In genomic region chr7:75698358-75698757, GRCh38 we compare ENCODE assay signal across 18 cellular contexts. TPM values are rescaled to one million over a fixed set of nuclear protein-coding genes. Genes with fewer than 3 reads are reported as not detected.
DNase-seq lines count a peak whose midpoint lies in the region; ATAC-seq, FAIRE-seq and TF ChIP-seq lines count a peak whose summit lies in the region.
"Had no signal": no experiment of that assay in that cellular context is flagged by ENCODE, and none has a peak within 500 bp of the region (broad histone marks: within the 10 kb centered on the region; RNA-seq: fewer than 3 reads in every experiment).

No MANE protein-coding gene starts in this region.

- H3K9ac ChIP-seq in HepG2 (ENCODE audit: insufficient read depth, low read depth, low read length) = no peak overlapping the region
- no peak overlapping the region for H3K9ac ChIP-seq in K562 (ENCODE audit: insufficient read depth in 1 of 2, low read depth in 2 of 2, low read length in 2 of 2)

- POLR2A ChIA-PET in HepG2 (lab: Yijun Ruan, JAX) (no interaction called here), K562 (lab: Yijun Ruan, JAX) (interaction anchor here (0.7 kb wide), 1 partner anchor 20 kb away, joined by 3 read pairs; no protein-coding TSS in a partner anchor), HEK293T (lab: Yijun Ruan, JAX) (no interaction called here)

- TF ChIP-seq EP300 in HepG2 (IDR thresholded peaks at IDR 0.05; ENCODE audit: low read depth in 2 of 2, low read length in 2 of 2) = no peak
- no peak for TF ChIP-seq EP300 in HepG2 (CRISPR knock-in tag; IDR thresholded peaks at IDR 0.05; ENCODE audit: borderline replicate concordance)
- no peak for TF ChIP-seq EP300 in K562 (IDR thresholded peaks at IDR 0.05; ENCODE audit: low read length)

- H3K4me2 ChIP-seq in HepG2 (ENCODE audit: low read depth, low read length) = no peak overlapping the region
- no peak overlapping the region for H3K4me2 ChIP-seq in K562 (ENCODE audit: insufficient read depth, low read length)
- H3K4me2 ChIP-seq: GM23338 had no signal

- H3K4me3 ChIP-seq in HepG2 (replicated peaks in 1 of 3; ENCODE audit: insufficient read depth in 1 of 3, low read depth in 2 of 3, low read length in 3 of 3) = no peak overlapping the region
- H3K4me3 ChIP-seq in right lobe of liver = no peak overlapping the region
- H3K4me3 ChIP-seq in K562 = no peak overlapping the region
- H3K4me3 ChIP-seq in upper lobe of right lung = no peak overlapping the region
- H3K4me3 ChIP-seq in psoas muscle = no peak overlapping the region
- H3K4me3 ChIP-seq: GM23338 had no signal

- no peak for TF ChIP-seq POLR2A in HepG2 (IDR thresholded peaks at IDR 0.05; ENCODE audit: insufficient read depth in 1 of 2, low read depth in 2 of 2, low read length in 2 of 2)
- no peak for TF ChIP-seq POLR2A in right lobe of liver (IDR thresholded peaks at IDR 0.05)
- TF ChIP-seq POLR2A in K562 (conservative IDR thresholded peaks at IDR 0.05) = no peak

- BruUV-seq in HepG2 (replicated peaks; lab: Mats Ljungman, UMichigan) = no TSS peak
- BruUV-seq in K562 (replicated peaks; lab: Mats Ljungman, UMichigan) = no TSS peak

- H3K9me3 ChIP-seq in HepG2 (ENCODE audit: low read length) = no peaks in the 10 kb centered on the region
- H3K9me3 ChIP-seq in right lobe of liver = no peaks in the 10 kb centered on the region
- no peaks in the 10 kb centered on the region for H3K9me3 ChIP-seq in K562 (replicated peaks; ENCODE audit: control insufficient read depth, insufficient read depth, low read depth, low read length)
- H3K9me3 ChIP-seq in upper lobe of right lung = no peaks in the 10 kb centered on the region
- no peaks in the 10 kb centered on the region for H3K9me3 ChIP-seq in psoas muscle

- FAIRE-seq in HepG2 (lab: Jason Lieb, UNC) (no peak), K562 (lab: Jason Lieb, UNC) (no peak)
- FAIRE-seq: GM18507, HTR-8/SVneo had no signal

- CTCF ChIA-PET in HepG2 (lab: Yijun Ruan, JAX; ENCODE audit: low intra/inter-chr PET ratio, low total read pairs) = no interaction called here
- CTCF ChIA-PET in K562 (lab: Yijun Ruan, JAX; ENCODE audit: low intra/inter-chr PET ratio) = no interaction called here
- CTCF ChIA-PET in HEK293T (lab: Yijun Ruan, JAX) = no interaction called here

- TF ChIP-seq RAD21 in HepG2 (CRISPR knock-in tag; IDR thresholded peaks at IDR 0.05) (no peak), K562 (CRISPR knock-in tag; conservative IDR thresholded peaks at IDR 0.05 in 1 of 2, IDR thresholded peaks at IDR 0.05 in 1 of 2) (no peak)

- no peak for DNase-seq in HepG2 (ENCODE audit: low spot score)
- no peak for DNase-seq in right lobe of liver
- peak; percentile 30 for DNase-seq in NAMALWA (ENCODE audit: low spot score)
- no peak for DNase-seq in K562 (ENCODE audit: extremely low read depth in 1 of 4, low spot score in 3 of 4)
- DNase-seq in upper lobe of right lung = peak; percentile 3
- no peak for DNase-seq in HEK293T (ENCODE audit: extremely low spot score)
- DNase-seq in psoas muscle = no peak
- no peak for DNase-seq in LoVo (ENCODE audit: low spot score)
- DNase-seq: ACHN; C1 segment of cervical spinal cord; CD4-positive, alpha-beta T cell; DND-41; GF-D8; H9; HFFc6 had no signal

- H3K9me1 ChIP-seq in K562 (ENCODE audit: control insufficient read depth, insufficient read depth, low read length) = no peaks in the 10 kb centered on the region

- peaks cover 6% of the 10 kb centered on the region; the same call in 1 of the 2 replicates for H3K4me1 ChIP-seq in HepG2 (ENCODE audit: insufficient read depth, low read length)
- no peaks in the 10 kb centered on the region for H3K4me1 ChIP-seq in right lobe of liver
- H3K4me1 ChIP-seq in K562 (replicated peaks in 1 of 2; ENCODE audit: control insufficient read depth in 2 of 2, insufficient read depth in 2 of 2, low read length in 2 of 2) = peaks cover 5 to 9% of the 10 kb centered on the region in 2 experiments; a peak in 4 of 5 replicates
- no peaks in the 10 kb centered on the region for H3K4me1 ChIP-seq in upper lobe of right lung
- H3K4me1 ChIP-seq in psoas muscle = no peaks in the 10 kb centered on the region

- H3K36me3 ChIP-seq in HepG2 (replicated peaks in 1 of 2; ENCODE audit: control insufficient read depth in 1 of 2, insufficient read depth in 2 of 2, low read length in 2 of 2) (no peaks in the 10 kb centered on the region), right lobe of liver (no peaks in the 10 kb centered on the region), K562 (ENCODE audit: control insufficient read depth, insufficient read depth, low read length) (no peaks in the 10 kb centered on the region), upper lobe of right lung (no peaks in the 10 kb centered on the region), psoas muscle (ENCODE audit: insufficient read depth in 1 of 2, low read depth in 1 of 2) (no peaks in the 10 kb centered on the region)

- TF ChIP-seq CTCF in HepG2 (CRISPR knock-in tag; IDR thresholded peaks at IDR 0.05) = no peak
- TF ChIP-seq CTCF in right lobe of liver (IDR thresholded peaks at IDR 0.05) = no peak
- TF ChIP-seq CTCF in K562 (IDR thresholded peaks at IDR 0.05 in 2 of 3, conservative IDR thresholded peaks at IDR 0.05 in 1 of 3; ENCODE audit: insufficient read depth in 2 of 3, low read depth in 1 of 3, low read length in 3 of 3) = no peak
- no peak for TF ChIP-seq CTCF in upper lobe of right lung (IDR thresholded peaks at IDR 0.05)
- TF ChIP-seq CTCF in psoas muscle (IDR thresholded peaks at IDR 0.05) = no peak

- no peak overlapping the region for H2AFZ ChIP-seq in HepG2 (ENCODE audit: low read length)
- no peak overlapping the region for H2AFZ ChIP-seq in K562 (ENCODE audit: low read depth, low read length)
- H2AFZ ChIP-seq: GM23338 had no signal

- H4K20me1 ChIP-seq in HepG2 (ENCODE audit: insufficient read depth, low read length) (no peaks in the 10 kb centered on the region), K562 (replicated peaks; ENCODE audit: control insufficient read depth, insufficient read depth, low read length) (no peaks in the 10 kb centered on the region)

- ATAC-seq in HepG2 (no peak), right lobe of liver (no peak), K562 (no peak), upper lobe of right lung (no peak), psoas muscle (no peak)
- ATAC-seq: GM23338 had no signal

- H3K79me2 ChIP-seq in HepG2 (ENCODE audit: insufficient read depth, low read length) = no peaks in the 10 kb centered on the region
- no peaks in the 10 kb centered on the region for H3K79me2 ChIP-seq in K562 (ENCODE audit: control insufficient read depth, insufficient read depth, low read length)

- H3K27me3 ChIP-seq in HepG2 (ENCODE audit: control insufficient read depth in 1 of 2, insufficient read depth in 2 of 2, low read length in 2 of 2) (no peaks in the 10 kb centered on the region), right lobe of liver (no peaks in the 10 kb centered on the region), K562 (ENCODE audit: control insufficient read depth in 2 of 2, insufficient read depth in 2 of 2, low read length in 2 of 2) (no peaks in the 10 kb centered on the region), upper lobe of right lung (no peaks in the 10 kb centered on the region), psoas muscle (ENCODE audit: insufficient read depth in 3 of 3, low read length in 2 of 3) (no peaks in the 10 kb centered on the region)

- H3K27ac ChIP-seq in HepG2 (ENCODE audit: extremely low read length, insufficient read depth, low read length) (no peak overlapping the region), right lobe of liver (no peak overlapping the region), K562 (ENCODE audit: extremely low read depth, low read depth, low read length) (no peak overlapping the region), upper lobe of right lung (no peak overlapping the region), psoas muscle (no peak overlapping the region)

- in situ Hi-C loops in HepG2 (cut with HindIII; ENCODE audit: extremely low pct_ligation_motif_present, low pct_unique_long_range_greater_than_20kb) (no loop called here), K562 (cut with MboI) (no loop called here)

- intact Hi-C loops in HepG2 (cut with micrococcal nuclease; ENCODE audit: unreplicated experiment) (no loop called here), right lobe of liver (cut with DNase I) (no loop called here), K562 (cut with micrococcal nuclease) (no loop called here), upper lobe of right lung (cut with DNase I) (no loop called here), psoas muscle (cut with DNase I) (no loop called here)

RNA-seq across cellular contexts. Expression of gene HIP1, which starts 40.4 kb away (rescaled TPM):
- 4.5 and 8.6 TPM in 2 replicates for total RNA-seq in HepG2 (2016; rRNA removed; fragmentation: Illumina TruSeq; extraction: Trizol)
- 1.3 TPM in 2 replicates for total RNA-seq in HepG2 (2016; cell fraction: cytosol; rRNA removed; fragmentation: Illumina TruSeq; extraction: Trizol; ENCODE audit: low read depth)
- total RNA-seq in HepG2 (2016; cell fraction: insoluble cytoplasmic fraction; rRNA removed; fragmentation: Illumina TruSeq; extraction: Trizol) = 4.2 and 4.3 TPM in 2 replicates
- 1.5 and 2.5 TPM in 2 replicates for total RNA-seq in HepG2 (2016; cell fraction: membrane; rRNA removed; fragmentation: Illumina TruSeq; extraction: Trizol)
- 4.3 and 7.1 TPM in 2 replicates for total RNA-seq in HepG2 (2016; cell fraction: nucleus; rRNA removed; fragmentation: Illumina TruSeq; extraction: Trizol)
- polyA plus RNA-seq in HepG2 (2011; rRNA removed) = 6.2 TPM in 2 replicates
- polyA plus RNA-seq in HepG2 (2011; cell fraction: cytosol; rRNA removed) = 4.0 and 5.3 TPM in 2 replicates
- polyA plus RNA-seq in HepG2 (2011; cell fraction: nucleus; rRNA removed) = 5.9 and 7.6 TPM in 2 replicates
- polyA plus RNA-seq in HepG2 (2012) = 3.9 and 4.2 TPM in 2 replicates
- 1.1 and 1.5 TPM in 2 replicates for polyA plus RNA-seq in HepG2 (2016; cell fraction: cytosol; fragmentation: Illumina TruSeq; extraction: Trizol; ENCODE audit: low read depth)
- 3.4 and 4.0 TPM in 2 replicates for polyA plus RNA-seq in HepG2 (2016; cell fraction: insoluble cytoplasmic fraction; fragmentation: Illumina TruSeq; extraction: Trizol; ENCODE audit: low read depth)
- 1.0 and 1.9 TPM in 2 replicates for polyA plus RNA-seq in HepG2 (2016; cell fraction: membrane; fragmentation: Illumina TruSeq; extraction: Trizol; ENCODE audit: low read depth)
- 5.3 and 6.5 TPM in 2 replicates for polyA plus RNA-seq in HepG2 (2016; cell fraction: nucleus; fragmentation: Illumina TruSeq; extraction: Trizol; ENCODE audit: insufficient read depth, low read depth)
- polyA minus RNA-seq in HepG2 (2011; rRNA and poly(A)+ RNA removed; ENCODE audit: low replicate concordance) = 20.5 and 48.7 TPM in 2 replicates
- polyA minus RNA-seq in HepG2 (2011; cell fraction: cytosol; rRNA and poly(A)+ RNA removed) = 5.5 and 6.4 TPM in 2 replicates
- 11.1 and 11.6 TPM in 2 replicates for polyA minus RNA-seq in HepG2 (2011; cell fraction: nucleus; rRNA and poly(A)+ RNA removed)
- total RNA-seq in right lobe of liver = 10 to 100 TPM; 17.6 to 23.0 (median 18.8) TPM
- total RNA-seq in K562 (2011; cell fraction: chromatin; rRNA removed; ENCODE audit: low replicate concordance) = 47.3 and 47.4 TPM in 2 replicates
- 26.8 and 28.3 TPM in 2 replicates for total RNA-seq in K562 (2011; cell fraction: nucleolus; rRNA removed)
- total RNA-seq in K562 (2011; cell fraction: nucleoplasm; rRNA removed) = 37.8 and 39.5 TPM in 2 replicates
- 5.8 and 9.1 TPM in 2 replicates for total RNA-seq in K562 (2014; rRNA removed)
- total RNA-seq in K562 (2014; rRNA removed; fragmentation: Illumina TruSeq; extraction: Trizol) = 7.7 and 8.3 TPM in 2 replicates
- total RNA-seq in K562 (2015; rRNA removed; fragmentation: Illumina TruSeq; extraction: Trizol) = 9.5 and 10.4 TPM in 2 replicates
- 13.7 and 14.3 TPM in 2 replicates for total RNA-seq in K562 (2021)
- 8.5 and 12.3 TPM in 2 replicates for polyA plus RNA-seq in K562 (2011; rRNA removed)
- polyA plus RNA-seq in K562 (2011; cell fraction: cytosol; rRNA removed) = 10.5 and 17.5 TPM in 2 replicates
- 5.7 and 6.4 TPM in 2 replicates for polyA plus RNA-seq in K562 (2011; cell fraction: nucleus; rRNA removed)
- polyA plus RNA-seq in K562 (2012) = 9.7 and 26.7 TPM in 2 replicates
- 11.8 and 12.1 TPM in 2 replicates for polyA plus RNA-seq in K562 (2014; fragmentation: Illumina TruSeq; extraction: Trizol)
- 1 to 10 TPM; 2.4 to 2.6 TPM for polyA plus RNA-seq in K562 (2014; fragmentation: Nextera tagmentation; extraction: Ambion mirVana)
- 8.4 and 9.5 TPM in 2 replicates for polyA plus RNA-seq in K562 (2014; rRNA removed)
- polyA minus RNA-seq in K562 (2011; rRNA and poly(A)+ RNA removed) = 15.6 and 28.2 TPM in 2 replicates
- polyA minus RNA-seq in K562 (2011; cell fraction: cytosol; rRNA and poly(A)+ RNA removed) = 11.2 and 13.2 TPM in 2 replicates
- polyA minus RNA-seq in K562 (2011; cell fraction: nucleus; rRNA and poly(A)+ RNA removed) = 3.8 and 5.5 TPM in 2 replicates
- 86.2 TPM for total RNA-seq in upper lobe of right lung
- total RNA-seq in psoas muscle = 10 to 100 TPM in 1 of 4 donors, 1 to 10 TPM in 3; 5.4 to 11.9 (median 7.1) TPM
- 1 to 10 TPM; 2.5 to 3.9 (median 3.7) TPM for polyA plus RNA-seq in psoas muscle

Comparison
In these comparisons a context has a peak if more than half of its experiments do, and no peak if none do; other contexts are left out.
1. DNase-seq: peak in NAMALWA (single experiment) and upper lobe of right lung (single experiment); none in HepG2 (single experiment), right lobe of liver (0 of 3), K562 (0 of 4), HEK293T (single experiment), psoas muscle (0 of 2) and LoVo (single experiment).
2. Of the 241 proteins assayed by ChIP-seq in both HepG2 and K562: peak only in HepG2: none; only in K562: none; in both: ZNF121; in neither: 239; mixed calls (peak in some experiments, not most) for 1.